Comparison of ENCODE assay signal across 19 cellular contexts in genomic region chrX:39650883-39651282, GRCh38.
"Had no signal": no experiment of that assay in that cellular context is flagged by ENCODE, and none has a peak within 500 bp of the region (broad histone marks: within the 10 kb centered on the region; RNA-seq: fewer than 3 reads in every experiment).

No MANE protein-coding gene starts in this region.

- H3K27ac Mint-ChIP-seq: activated CD8-positive, alpha-beta T cell treated with anti-CD3 and anti-CD28 coated beads, Interleukin-2, amount 10 ng/mL, durations not matched to agents 7 days and 5 days; activated naive CD4-positive, alpha-beta T cell treated with anti-CD3 and anti-CD28 coated beads, Interleukin-2, amount 50 U/mL, for 72 hours; activated T-cell treated with anti-CD3 and anti-CD28 coated beads, Interleukin-2, amount 50 U/mL, for 24 hours; activated T-helper 17 cell treated with anti-CD3 and anti-CD28 coated beads, Interleukin-2, amount 50 U/mL, for 72 hours; dendritic cell treated with granulocyte-macrophage colony-stimulating factor and Interleukin-4, amounts not matched to agents 40 ng/mL and 50 ng/mL, for 4 days; memory B cell had no signal

- H3K9me3 Mint-ChIP-seq: activated T-cell treated with anti-CD3 and anti-CD28 coated beads, Interleukin-2, amount 50 U/mL, for 24 hours; activated T-helper 17 cell treated with anti-CD3 and anti-CD28 coated beads, Interleukin-2, amount 50 U/mL, for 72 hours; dendritic cell treated with granulocyte-macrophage colony-stimulating factor and Interleukin-4, amounts not matched to agents 40 ng/mL and 50 ng/mL, for 4 days had no signal

- ATAC-seq: activated CD4-positive, CD25-positive, alpha-beta regulatory T cell treated with anti-CD3 and anti-CD28 coated beads, Interleukin-2, amount 50 U/mL, for 24 hours; activated CD8-positive, alpha-beta T cell treated with anti-CD3 and anti-CD28 coated beads, Interleukin-2, amount 10 ng/mL, durations not matched to agents 7 days and 5 days; activated naive CD4-positive, alpha-beta T cell treated with anti-CD3 and anti-CD28 coated beads, Interleukin-2, amount 50 U/mL, for 72 hours; activated T-helper 17 cell treated with anti-CD3 and anti-CD28 coated beads, Interleukin-2, amount 50 U/mL, for 72 hours; stimulated activated naive CD8-positive, alpha-beta T cell treated with anti-CD3 and anti-CD28 coated beads, Interleukin-15, Interleukin-2, amounts not matched to agents 100 U/mL and 50 U/mL, for 24 hours had no signal

- DNase-seq: activated CD4-positive, alpha-beta T cell treated with anti-CD3 and anti-CD28 coated beads, Interleukin-2, amount 50 U/mL, for 1 hour; activated CD8-positive, alpha-beta T cell treated with anti-CD3 and anti-CD28 coated beads, Interleukin-2, amount 10 ng/mL, durations not matched to agents 7 days and 5 days; activated T-cell treated with anti-CD3 and anti-CD28 coated beads, Interleukin-2, amount 50 U/mL, for 24 hours; aorta; brain microvascular endothelial cell; caudate nucleus; effector CD4-positive, alpha-beta T cell; erythroblast; foreskin melanocyte; hippocampal formation; naive B cell; sigmoid colon; stimulated activated CD4-positive, alpha-beta T cell treated with anti-CD3 and anti-CD28 coated beads, Interleukin-4, amount 100 ng/mL, for 1 hour; stimulated activated naive CD8-positive, alpha-beta T cell treated with anti-CD3 and anti-CD28 coated beads, Interleukin-15, Interleukin-2, amounts not matched to agents 100 U/mL and 50 U/mL, for 24 hours had no signal

- H3K4me3 Mint-ChIP-seq: activated CD8-positive, alpha-beta T cell treated with anti-CD3 and anti-CD28 coated beads, Interleukin-2, amount 10 ng/mL, durations not matched to agents 7 days and 5 days; activated T-cell treated with anti-CD3 and anti-CD28 coated beads, Interleukin-2, amount 50 U/mL, for 24 hours; activated T-helper 17 cell treated with anti-CD3 and anti-CD28 coated beads, Interleukin-2, amount 50 U/mL, for 72 hours; dendritic cell treated with granulocyte-macrophage colony-stimulating factor and Interleukin-4, amounts not matched to agents 40 ng/mL and 50 ng/mL, for 4 days; memory B cell; naive B cell had no signal

- H3K36me3 Mint-ChIP-seq: activated naive CD4-positive, alpha-beta T cell treated with anti-CD3 and anti-CD28 coated beads, Interleukin-2, amount 50 U/mL, for 72 hours; memory B cell; naive B cell had no signal

- H3K4me1 Mint-ChIP-seq: activated T-helper 17 cell treated with anti-CD3 and anti-CD28 coated beads, Interleukin-2, amount 50 U/mL, for 72 hours; memory B cell; naive B cell had no signal
